12 cellular contexts compared by ENCODE assay signal in genomic region chr6:148866657-148867268, GRCh38.
A peak's percentile ranks its signal among the peaks of the same experiment; 100 is the strongest.
DNase-seq lines count a peak whose midpoint lies in the region; ATAC-seq, FAIRE-seq and TF ChIP-seq lines count a peak whose summit lies in the region.
"Had no signal": no experiment of that assay in that cellular context is flagged by ENCODE, and none has a peak within 500 bp of the region (broad histone marks: within the 10 kb centered on the region; RNA-seq: fewer than 3 reads in every experiment).

No MANE protein-coding gene starts in this region.

- DNase-seq in GM18507 (ENCODE audit: extremely low spot score, insufficient read length, low read depth): peak; percentile 18
- DNase-seq in activated B cell treated with CpG ODN at 0.5 μM for 24 hours: no peak
- no peak for DNase-seq in foreskin keratinocyte
- DNase-seq in activated CD4-positive, alpha-beta T cell treated with anti-CD3 and anti-CD28 coated beads, Interleukin-2, amount 10 ng/mL, durations not matched to agents 24 days and 14 days: no peak
- DNase-seq in amniotic stem cell (lab: John Stamatoyannopoulos, UW): no peak
- DNase-seq in small intestine: no peak
- DNase-seq: CD8-positive, alpha-beta memory T cell; erythroblast; NCI-H1105 had no signal

- no peak overlapping the region for H3K4me3 ChIP-seq in small intestine (ENCODE audit: low read depth in 1 of 2, low read length in 2 of 2)

- H3K27me3 Mint-ChIP-seq in activated B cell treated with CpG ODN at 0.5 μM for 24 hours: no peaks in the 10 kb centered on the region
- peaks cover 5% of the 10 kb centered on the region for H3K27me3 Mint-ChIP-seq in activated CD4-positive, alpha-beta T cell treated with anti-CD3 and anti-CD28 coated beads, Interleukin-2, amount 10 ng/mL, durations not matched to agents 24 days and 14 days
- H3K27me3 Mint-ChIP-seq: CD8-positive, alpha-beta memory T cell had no signal

- peaks cover 84% of the 10 kb centered on the region for H3K4me1 Mint-ChIP-seq in activated B cell treated with CpG ODN at 0.5 μM for 24 hours
- H3K4me1 Mint-ChIP-seq in activated CD4-positive, alpha-beta T cell treated with anti-CD3 and anti-CD28 coated beads, Interleukin-2, amount 10 ng/mL, durations not matched to agents 24 days and 14 days: no peaks in the 10 kb centered on the region

- H3K36me3 ChIP-seq in small intestine (ENCODE audit: control insufficient read depth in 2 of 2, insufficient read depth in 2 of 2, low read length in 2 of 2): no peaks in the 10 kb centered on the region

- ATAC-seq in GM21423 (IDR thresholded peaks at IDR 0.05; ENCODE audit: unreplicated experiment) (peak; percentile 89), HG03066 (IDR thresholded peaks at IDR 0.05; ENCODE audit: low read depth, unreplicated experiment) (peak; percentile 90), activated B cell treated with CpG ODN at 0.5 μM for 24 hours (ENCODE audit: low read depth) (peak; percentile 93), foreskin keratinocyte (no peak)

- no peaks in the 10 kb centered on the region for H3K27me3 ChIP-seq in foreskin keratinocyte
- H3K27me3 ChIP-seq in small intestine (ENCODE audit: control insufficient read depth in 2 of 2, insufficient read depth in 2 of 2, low read length in 2 of 2): no peaks in the 10 kb centered on the region

- FAIRE-seq in GM18507 (lab: Jason Lieb, UNC) (peak; percentile 59), small intestine (lab: Jason Lieb, UNC) (no peak)
- FAIRE-seq: astrocyte had no signal

- peak overlapping the region; percentile 72 for H3K4me3 Mint-ChIP-seq in activated B cell treated with CpG ODN at 0.5 μM for 24 hours
- H3K4me3 Mint-ChIP-seq in activated CD4-positive, alpha-beta T cell treated with anti-CD3 and anti-CD28 coated beads, Interleukin-2, amount 10 ng/mL, durations not matched to agents 24 days and 14 days: no peak overlapping the region

- H3K4me1 ChIP-seq in foreskin keratinocyte (peaks cover 43% of the 10 kb centered on the region), small intestine (ENCODE audit: control insufficient read depth in 2 of 2, insufficient read depth in 1 of 2, low read depth in 1 of 2, low read length in 1 of 2) (no peaks in the 10 kb centered on the region)

- CTCF ChIA-PET in activated B cell treated with CpG ODN at 0.5 μM for 24 hours (lab: Charles Lee): interaction anchor here (1.2 to 1.8 kb wide), 2 partner anchors 118 to 289 kb away, joined by 3 to 5 read pairs; no protein-coding TSS in a partner anchor

- no peak overlapping the region for H3K27ac ChIP-seq in foreskin keratinocyte
- H3K27ac ChIP-seq in small intestine (ENCODE audit: low read depth in 1 of 2, low read length in 1 of 2): no peak overlapping the region

- H3K9me3 ChIP-seq in small intestine (ENCODE audit: control insufficient read depth, low read depth): no peaks in the 10 kb centered on the region

- TF ChIP-seq CTCF in activated B cell treated with CpG ODN at 0.5 μM for 24 hours (IDR thresholded peaks at IDR 0.05) (no peak), foreskin keratinocyte (conservative IDR thresholded peaks at IDR 0.05) (no peak)

- POLR2A ChIA-PET in activated B cell treated with CpG ODN at 0.5 μM for 24 hours (lab: Charles Lee): interaction anchor here (0.5 to 2.4 kb wide), 8 partner anchors 10 to 306 kb away, joined by 3 to 35 read pairs (median 4); no protein-coding TSS in a partner anchor

- peaks cover 2% of the 10 kb centered on the region for H3K9me3 Mint-ChIP-seq in activated B cell treated with CpG ODN at 0.5 μM for 24 hours
- no peaks in the 10 kb centered on the region for H3K9me3 Mint-ChIP-seq in activated CD4-positive, alpha-beta T cell treated with anti-CD3 and anti-CD28 coated beads, Interleukin-2, amount 10 ng/mL, durations not matched to agents 24 days and 14 days

- no peaks in the 10 kb centered on the region for H3K36me3 Mint-ChIP-seq in activated B cell treated with CpG ODN at 0.5 μM for 24 hours (ENCODE audit: low read depth)
- no peaks in the 10 kb centered on the region for H3K36me3 Mint-ChIP-seq in activated CD4-positive, alpha-beta T cell treated with anti-CD3 and anti-CD28 coated beads, Interleukin-2, amount 10 ng/mL, durations not matched to agents 24 days and 14 days (ENCODE audit: low read depth)

- peak overlapping the region; percentile 92 for H3K27ac Mint-ChIP-seq in activated B cell treated with CpG ODN at 0.5 μM for 24 hours
- H3K27ac Mint-ChIP-seq in activated CD4-positive, alpha-beta T cell treated with anti-CD3 and anti-CD28 coated beads, Interleukin-2, amount 10 ng/mL, durations not matched to agents 24 days and 14 days: no peak overlapping the region

- WGBS in small intestine, 3 donors: 45 to 71% (median 63%) methylated on average over 5 of the region's 5 CpGs

- intact Hi-C loops in activated B cell treated with CpG ODN at 0.5 μM for 24 hours (cut with micrococcal nuclease): loop anchor here (1.0 to 5.0 kb wide), 7 partner anchors 13 to 120 kb away; no protein-coding TSS in a partner anchor
- intact Hi-C loops in activated CD4-positive, alpha-beta T cell treated with anti-CD3 and anti-CD28 coated beads, Interleukin-2, amount 10 ng/mL, durations not matched to agents 24 days and 14 days (cut with micrococcal nuclease): no loop called here
